7 cellular contexts compared by ENCODE assay signal in the genomic region with DNA sequence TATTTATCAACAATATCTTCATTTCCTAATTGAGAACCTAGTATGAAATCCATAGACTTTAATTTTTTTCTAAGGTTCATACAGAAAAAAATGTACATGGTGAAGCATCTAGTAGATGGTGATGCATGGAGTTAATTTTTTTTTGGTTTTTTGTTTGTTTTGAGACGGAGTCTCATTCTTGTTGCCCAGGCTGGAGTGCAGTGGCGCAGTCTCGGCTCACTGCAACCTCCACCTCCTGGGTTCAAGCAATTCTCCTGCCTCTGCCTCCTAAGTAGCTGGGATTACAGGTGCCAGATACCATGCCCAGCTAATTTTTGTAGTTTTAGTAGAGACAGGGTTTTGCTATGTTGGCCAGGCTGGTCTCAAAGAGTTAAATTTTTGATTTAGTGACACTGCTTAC. TPM values are rescaled to one million over a fixed set of nuclear protein-coding genes. Genes with fewer than 3 reads are reported as not detected.
"Had no signal": no experiment of that assay in that cellular context is flagged by ENCODE, and none has a peak within 500 bp of the region (broad histone marks: within the 10 kb centered on the region; RNA-seq: fewer than 3 reads in every experiment).

No MANE protein-coding gene starts in this region.

RNA-seq across cellular contexts. Expression of gene AMY2B, which starts 10.3 kb away (rescaled TPM):
- total RNA-seq: M059J had no signal

RNA-seq across cellular contexts. Expression of gene AMY2A, which starts 56.1 kb away (rescaled TPM):
- total RNA-seq: activated CD8-positive, alpha-beta T cell treated with anti-CD3 and anti-CD28 coated beads, Interleukin-2, amount 10 ng/mL, durations not matched to agents 7 days and 5 days; activated naive CD8-positive, alpha-beta T cell treated with anti-CD3 and anti-CD28 coated beads, Interleukin-2, amount 10 ng/mL, durations not matched to agents 7 days and 5 days; IMR-90; LHCN-M2; M059J; PC-9; SK-MEL-5 had no signal
- polyA plus RNA-seq: IMR-90 had no signal
